Comparison of ENCODE assay signal across 1 cellular context in genomic region chr1:2226525-2227340, GRCh38.
TF ChIP-seq lines count a peak whose summit lies in the region.

No MANE protein-coding gene starts in this region.

TF ChIP-seq in HepG2, 621 proteins besides CTCF, POLR2A, EP300 and RAD21 (continued from another document and continues in another):
- TF ChIP-seq ZBTB1 (CRISPR knock-in tag; IDR thresholded peaks at IDR 0.05; ENCODE audit: borderline replicate concordance), result no peak
- TF ChIP-seq ARHGAP35 (CRISPR knock-in tag; IDR thresholded peaks at IDR 0.05; ENCODE audit: borderline replicate concordance), result no peak
- no peak for TF ChIP-seq ZMYM4 (CRISPR knock-in tag; IDR thresholded peaks at IDR 0.05)
- no peak for TF ChIP-seq RAD51 (IDR thresholded peaks at IDR 0.05; ENCODE audit: borderline replicate concordance)
- TF ChIP-seq HNF4G (IDR thresholded peaks at IDR 0.05; ENCODE audit: borderline replicate concordance, low read depth, low read length), result no peak
- no peak for TF ChIP-seq HNF4G (CRISPR knock-in tag; IDR thresholded peaks at IDR 0.05; ENCODE audit: borderline replicate concordance, low read depth)
- TF ChIP-seq SRF (IDR thresholded peaks at IDR 0.05; ENCODE audit: low read depth, low read length), result no peak
- no peak for TF ChIP-seq ZNF569 (CRISPR knock-in tag; IDR thresholded peaks at IDR 0.05; ENCODE audit: borderline replicate concordance)
- TF ChIP-seq TAF1 (CRISPR knock-in tag; IDR thresholded peaks at IDR 0.05), result no peak
- TF ChIP-seq TP53 (CRISPR knock-in tag; conservative IDR thresholded peaks at IDR 0.05), result no peak
- no peak for TF ChIP-seq ZSCAN12 (CRISPR knock-in tag; IDR thresholded peaks at IDR 0.05)
- TF ChIP-seq ATF3 (CRISPR knock-in tag; IDR thresholded peaks at IDR 0.05), result no peak
- TF ChIP-seq NONO (IDR thresholded peaks at IDR 0.05), result no peak
- no peak for TF ChIP-seq NONO (CRISPR knock-in tag; conservative IDR thresholded peaks at IDR 0.05)
- TF ChIP-seq NCOR1 (IDR thresholded peaks at IDR 0.05; ENCODE audit: borderline replicate concordance, low read length), result no peak
- no peak for TF ChIP-seq JUND (CRISPR knock-in tag; IDR thresholded peaks at IDR 0.05)
- no peak for TF ChIP-seq SAFB2 (CRISPR knock-in tag; IDR thresholded peaks at IDR 0.05; ENCODE audit: borderline replicate concordance, low read depth)
- no peak for TF ChIP-seq ZNF274 (CRISPR knock-in tag; IDR thresholded peaks at IDR 0.05)
- TF ChIP-seq BRF2 (CRISPR knock-in tag; IDR thresholded peaks at IDR 0.05), result no peak
- TF ChIP-seq ZNF383 (CRISPR knock-in tag; IDR thresholded peaks at IDR 0.05; ENCODE audit: borderline replicate concordance), result no peak
- no peak for TF ChIP-seq ATF5 (CRISPR knock-in tag; IDR thresholded peaks at IDR 0.05; ENCODE audit: low read depth)
- no peak for TF ChIP-seq FOSL1 (CRISPR knock-in tag; IDR thresholded peaks at IDR 0.05; ENCODE audit: borderline replicate concordance)
- no peak for TF ChIP-seq SALL2 (CRISPR knock-in tag; IDR thresholded peaks at IDR 0.05)
- TF ChIP-seq CCDC6 (CRISPR knock-in tag; IDR thresholded peaks at IDR 0.05), result no peak
- no peak for TF ChIP-seq KIAA2018 (CRISPR knock-in tag; IDR thresholded peaks at IDR 0.05; ENCODE audit: borderline replicate concordance)
- TF ChIP-seq TAF15 (IDR thresholded peaks at IDR 0.05; ENCODE audit: low read depth, low read length, poor library complexity, severe bottlenecking), result no peak
- no peak for TF ChIP-seq ZNF468 (CRISPR knock-in tag; IDR thresholded peaks at IDR 0.05)
- no peak for TF ChIP-seq ZNF546 (CRISPR knock-in tag; conservative IDR thresholded peaks at IDR 0.05)
- no peak for TF ChIP-seq FUBP1 (CRISPR knock-in tag; IDR thresholded peaks at IDR 0.05; ENCODE audit: borderline replicate concordance)
- TF ChIP-seq E2F5 (CRISPR knock-in tag; conservative IDR thresholded peaks at IDR 0.05), result 0 out of 2 replicates have a peak, but pooled peaks have one; percentile 37
- TF ChIP-seq KAT7 (CRISPR knock-in tag; IDR thresholded peaks at IDR 0.05; ENCODE audit: borderline replicate concordance), result no peak
- TF ChIP-seq RORA (CRISPR knock-in tag; IDR thresholded peaks at IDR 0.05), result no peak
- no peak for TF ChIP-seq NBN (conservative IDR thresholded peaks at IDR 0.05)
- no peak for TF ChIP-seq MBD4 (IDR thresholded peaks at IDR 0.05; ENCODE audit: borderline replicate concordance, low read length)
- no peak for TF ChIP-seq MXD3 (CRISPR knock-in tag; IDR thresholded peaks at IDR 0.05)
- no peak for TF ChIP-seq ZNF597 (CRISPR knock-in tag; IDR thresholded peaks at IDR 0.05)
- no peak for TF ChIP-seq KLF12 (CRISPR knock-in tag; IDR thresholded peaks at IDR 0.05; ENCODE audit: borderline replicate concordance)
- peak; percentile 42; the same call in 1 of the 2 replicates for TF ChIP-seq ZNF563 (CRISPR knock-in tag; IDR thresholded peaks at IDR 0.05)
- no peak for TF ChIP-seq ZNF83 (CRISPR knock-in tag; IDR thresholded peaks at IDR 0.05; ENCODE audit: borderline replicate concordance)
- TF ChIP-seq ZC3H13 (CRISPR knock-in tag; IDR thresholded peaks at IDR 0.05), result 0 out of 2 replicates have a peak, but pooled peaks have one; percentile 35
- TF ChIP-seq ARID5B (CRISPR knock-in tag; IDR thresholded peaks at IDR 0.05), result no peak
- TF ChIP-seq ZNF567 (CRISPR knock-in tag; IDR thresholded peaks at IDR 0.05; ENCODE audit: borderline replicate concordance), result no peak
- no peak for TF ChIP-seq ZBTB49 (CRISPR knock-in tag; IDR thresholded peaks at IDR 0.05; ENCODE audit: borderline replicate concordance)
- TF ChIP-seq ZNF883 (CRISPR knock-in tag; IDR thresholded peaks at IDR 0.05; ENCODE audit: not compliant biosample characterization), result no peak
